18 cellular contexts compared by ENCODE assay signal in the genomic region with DNA sequence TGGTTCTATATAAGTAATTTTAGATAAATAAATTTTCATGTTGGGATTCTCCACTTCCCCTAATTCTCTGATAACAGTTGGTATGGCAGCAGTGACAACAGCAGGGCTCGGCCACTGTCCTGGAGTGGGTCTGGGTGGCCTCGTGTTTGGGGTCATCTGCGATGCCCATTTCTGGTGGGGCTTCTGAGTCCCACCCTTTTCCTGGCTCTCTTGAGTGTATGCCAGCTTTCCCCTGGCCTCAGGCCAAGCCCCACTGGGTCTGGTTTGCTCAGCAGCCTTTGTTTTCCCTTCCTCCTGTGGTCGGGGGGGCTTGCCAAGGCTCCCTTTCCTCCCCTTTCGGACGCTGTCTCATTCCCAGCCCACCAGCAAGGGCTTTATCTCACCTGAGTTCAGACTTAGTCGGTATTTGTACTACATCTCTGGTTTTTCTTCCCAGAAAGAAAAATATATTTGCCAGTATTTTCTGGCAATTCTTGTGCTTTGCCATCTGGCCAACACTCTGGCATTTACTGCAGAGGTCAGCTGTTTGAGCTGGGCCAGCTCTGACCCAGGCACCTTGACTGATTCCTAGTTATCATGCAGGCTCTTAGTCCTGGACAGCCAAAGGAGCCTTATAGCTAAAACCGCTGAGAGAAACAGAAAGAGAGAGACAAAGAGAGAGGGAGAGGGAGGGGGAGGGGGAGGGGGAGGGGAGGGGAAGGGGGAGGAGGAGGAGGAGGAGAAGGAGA. TPM values are rescaled to one million over a fixed set of nuclear protein-coding genes. Genes with fewer than 3 reads are reported as not detected.
"Had no signal": no experiment of that assay in that cellular context is flagged by ENCODE, and none has a peak within 500 bp of the region (broad histone marks: within the 10 kb centered on the region; RNA-seq: fewer than 3 reads in every experiment).

No MANE protein-coding gene starts in this region.

- H3K9me3 ChIP-seq: gastroesophageal sphincter, transverse colon had no signal

- ATAC-seq: gastroesophageal sphincter; natural killer cell; sciatic nerve; stimulated activated naive B cell treated with anti-CD40 and anti-IgM and Interleukin-4, amounts not matched to agents 10 μg/mL and 1 μg/mL and 100 μg/mL, for 72 hours had no signal

- H3K27me3 Mint-ChIP-seq: progenitor cell of endocrine pancreas; stimulated activated naive B cell treated with anti-CD40 and anti-IgM and Interleukin-4, amounts not matched to agents 10 μg/mL and 1 μg/mL and 100 μg/mL, for 72 hours had no signal

- H3K4me3 Mint-ChIP-seq: activated CD4-positive, alpha-beta memory T cell treated with anti-CD3 and anti-CD28 coated beads, Interleukin-2, amount 10 ng/mL, durations not matched to agents 7 days and 5 days; activated T-helper 1 cell treated with anti-CD3 and anti-CD28 coated beads, Interleukin-12 subunit alpha, Interleukin-12 subunit beta, Interleukin-2, Interleukin-4 antibody, amounts not matched to agents 30 ng/mL and 10 ng/mL and 1 ng/mL, durations not matched to agents 14 hours and 24 hours and 36 hours; natural killer cell; stimulated activated naive B cell treated with anti-CD40 and anti-IgM and Interleukin-4, amounts not matched to agents 10 μg/mL and 1 μg/mL and 100 μg/mL, for 72 hours had no signal

- H3K4me3 ChIP-seq: coronary artery, gastroesophageal sphincter, transverse colon had no signal

- H3K36me3 Mint-ChIP-seq: natural killer cell had no signal

- H3K9me3 Mint-ChIP-seq: activated CD4-positive, alpha-beta memory T cell treated with anti-CD3 and anti-CD28 coated beads, Interleukin-2, amount 10 ng/mL, durations not matched to agents 7 days and 5 days; activated T-helper 1 cell treated with anti-CD3 and anti-CD28 coated beads, Interleukin-12 subunit alpha, Interleukin-12 subunit beta, Interleukin-2, Interleukin-4 antibody, amounts not matched to agents 30 ng/mL and 10 ng/mL and 1 ng/mL, durations not matched to agents 14 hours and 24 hours and 36 hours; natural killer cell; stimulated activated naive B cell treated with anti-CD40 and anti-IgM and Interleukin-4, amounts not matched to agents 10 μg/mL and 1 μg/mL and 100 μg/mL, for 72 hours had no signal

- DNase-seq: activated CD4-positive, alpha-beta memory T cell treated with anti-CD3 and anti-CD28 coated beads, Interleukin-2, amount 10 ng/mL, durations not matched to agents 7 days and 5 days; activated CD8-positive, alpha-beta memory T cell treated with anti-CD3 and anti-CD28 coated beads, Interleukin-2, amount 50 U/mL, for 48 hours; activated naive CD4-positive, alpha-beta T cell; effector memory CD4-positive, alpha-beta T cell; hippocampal formation; natural killer cell; occipital lobe; stimulated activated CD4-positive, alpha-beta T cell treated with anti-CD3 and anti-CD28 coated beads, Interleukin-2, amount 100 ng/mL, for 24 hours; stimulated activated naive B cell treated with anti-CD40 and anti-IgM and Interleukin-4, amounts not matched to agents 10 μg/mL and 1 μg/mL and 100 μg/mL, for 72 hours; T-helper 9 cell; transverse colon had no signal

- FAIRE-seq: astrocyte had no signal

- H3K27me3 ChIP-seq: gastroesophageal sphincter, transverse colon had no signal

- H3K4me1 Mint-ChIP-seq: activated CD4-positive, alpha-beta memory T cell treated with anti-CD3 and anti-CD28 coated beads, Interleukin-2, amount 10 ng/mL, durations not matched to agents 7 days and 5 days; natural killer cell; stimulated activated naive B cell treated with anti-CD40 and anti-IgM and Interleukin-4, amounts not matched to agents 10 μg/mL and 1 μg/mL and 100 μg/mL, for 72 hours had no signal

- H3K27ac Mint-ChIP-seq: activated CD4-positive, alpha-beta memory T cell treated with anti-CD3 and anti-CD28 coated beads, Interleukin-2, amount 10 ng/mL, durations not matched to agents 7 days and 5 days; activated T-helper 1 cell treated with anti-CD3 and anti-CD28 coated beads, Interleukin-12 subunit alpha, Interleukin-12 subunit beta, Interleukin-2, Interleukin-4 antibody, amounts not matched to agents 30 ng/mL and 10 ng/mL and 1 ng/mL, durations not matched to agents 14 hours and 24 hours and 36 hours; natural killer cell; progenitor cell of endocrine pancreas; stimulated activated naive B cell treated with anti-CD40 and anti-IgM and Interleukin-4, amounts not matched to agents 10 μg/mL and 1 μg/mL and 100 μg/mL, for 72 hours had no signal

- H3K27ac ChIP-seq: coronary artery, epithelial cell of prostate, transverse colon had no signal

RNA-seq across cellular contexts. Expression of gene MYZAP, which starts 35.2 kb away (rescaled TPM):
- total RNA-seq: activated T-helper 1 cell treated with anti-CD3 and anti-CD28 coated beads, Interleukin-12 subunit alpha, Interleukin-12 subunit beta, Interleukin-2, Interleukin-4 antibody, amounts not matched to agents 30 ng/mL and 10 ng/mL and 1 ng/mL, durations not matched to agents 14 hours and 24 hours and 36 hours; natural killer cell had no signal
